Comparison of ENCODE assay signal across 16 cellular contexts in the genomic region with DNA sequence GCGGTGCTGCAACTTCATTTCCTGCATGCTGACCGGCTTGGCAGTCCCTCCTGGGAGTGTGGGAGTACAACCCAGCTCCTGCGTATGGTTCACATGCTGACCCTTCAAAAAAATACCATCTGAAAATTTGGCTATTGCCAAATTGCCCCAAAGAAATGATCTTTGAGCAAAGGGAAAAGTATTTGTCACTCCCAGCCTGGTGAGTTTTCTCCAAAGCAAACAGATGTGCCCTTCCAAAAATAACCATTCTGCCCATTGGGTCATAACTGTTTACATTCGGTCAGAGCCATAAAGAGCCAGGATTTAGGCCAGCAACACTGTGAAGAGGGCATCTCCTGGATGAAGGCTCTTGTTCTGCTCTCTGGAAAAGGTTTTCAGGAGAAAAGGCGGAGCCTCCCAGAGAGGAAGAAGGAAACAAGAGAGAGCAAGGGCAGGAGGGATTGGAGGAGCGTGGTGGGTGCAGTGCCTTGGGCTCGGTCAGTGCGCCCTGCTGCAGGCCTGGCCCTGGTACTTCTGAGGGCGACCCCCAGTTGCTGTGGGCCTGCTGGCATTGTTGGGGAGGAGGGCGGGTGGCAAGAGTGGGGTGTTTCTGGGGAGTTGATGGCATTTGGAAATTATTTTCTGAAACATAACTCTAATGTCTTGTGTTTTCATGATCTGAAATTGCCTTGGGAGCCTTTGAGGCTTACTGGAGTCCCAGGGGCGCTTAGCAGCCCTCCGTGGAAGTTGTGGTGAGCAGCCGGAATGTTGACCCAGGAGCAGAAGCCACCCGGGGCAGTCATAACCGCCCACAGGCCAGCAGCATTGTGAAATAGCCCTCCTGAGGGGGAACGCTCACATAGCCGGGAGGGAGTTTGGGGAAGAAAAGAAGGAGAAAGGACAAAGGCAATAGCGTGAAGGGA.
DNase-seq lines count a peak whose midpoint lies in the region; ATAC-seq and FAIRE-seq lines count a peak whose summit lies in the region.
"Had no signal": no experiment of that assay in that cellular context is flagged by ENCODE, and none has a peak within 500 bp of the region (broad histone marks: within the 10 kb centered on the region; RNA-seq: fewer than 3 reads in every experiment).

No MANE protein-coding gene starts in this region.

- H3K9me3 Mint-ChIP-seq in naive thymus-derived CD8-positive, alpha-beta T cell = no peaks in the 10 kb centered on the region

- H3K27me3 Mint-ChIP-seq in naive thymus-derived CD8-positive, alpha-beta T cell = peaks cover 13 to 36% (median 25%) of the 10 kb centered on the region in 5 donors

- DNase-seq in HTR-8/SVneo (ENCODE audit: insufficient read length, low spot score) = peak; percentile 32
- peak; percentile 15 for DNase-seq in astrocyte of the hippocampus (ENCODE audit: low read depth, low spot score)
- no peak for DNase-seq in left lobe of liver (ENCODE audit: low spot score)
- DNase-seq in stromal cell of bone marrow (ENCODE audit: low read depth) = peak; percentile 92
- DNase-seq in naive thymus-derived CD8-positive, alpha-beta T cell = no peak
- DNase-seq in OCI-M2 (lab: John Stamatoyannopoulos, UW; ENCODE audit: unreplicated experiment) = no peak
- no peak for DNase-seq in SK-N-DZ (ENCODE audit: low spot score)
- DNase-seq: activated effector memory CD4-positive, alpha-beta T cell treated with anti-CD3 and anti-CD28 coated beads, Interleukin-2, amount 50 U/mL, for 16 hours; anterior cingulate cortex; IMR-90; left ventricle myocardium superior; naive B cell; NCI-H1092 treated with DMSO at 0.1 percent for 48 hours; NCI-H345; stimulated activated CD4-positive, alpha-beta T cell treated with anti-CD3 and anti-CD28 coated beads, Interleukin-4, amount 100 ng/mL, for 1 hour had no signal

- no peak overlapping the region for H3K4me3 Mint-ChIP-seq in naive thymus-derived CD8-positive, alpha-beta T cell

- H3K36me3 Mint-ChIP-seq in naive thymus-derived CD8-positive, alpha-beta T cell = no peaks in the 10 kb centered on the region

- POLR2A ChIA-PET in naive thymus-derived CD8-positive, alpha-beta T cell (lab: Charles Lee) = no interaction called here

- peak; percentile 74 for ATAC-seq in left lobe of liver
- ATAC-seq in naive thymus-derived CD8-positive, alpha-beta T cell = no peak
- ATAC-seq: left ventricle myocardium superior had no signal

- H3K27ac Mint-ChIP-seq in naive thymus-derived CD8-positive, alpha-beta T cell = no peak overlapping the region
- H3K27ac Mint-ChIP-seq: naive B cell had no signal

- H3K4me1 Mint-ChIP-seq in naive thymus-derived CD8-positive, alpha-beta T cell = peaks cover 0 to 1% (median 0%) of the 10 kb centered on the region in 4 donors
- H3K4me1 Mint-ChIP-seq: naive B cell had no signal

- no peak for FAIRE-seq in HTR-8/SVneo (lab: Jason Lieb, UNC)
- FAIRE-seq: H54 had no signal

Comparison
In these comparisons a context has a peak if more than half of its experiments do, and no peak if none do; other contexts are left out.
1. DNase-seq: peak in HTR-8/SVneo (single experiment), astrocyte of the hippocampus (single experiment) and stromal cell of bone marrow (single experiment); none in left lobe of liver (single experiment), naive thymus-derived CD8-positive, alpha-beta T cell (0 of 10), OCI-M2 (single experiment) and SK-N-DZ (single experiment).